In the genomic region with DNA sequence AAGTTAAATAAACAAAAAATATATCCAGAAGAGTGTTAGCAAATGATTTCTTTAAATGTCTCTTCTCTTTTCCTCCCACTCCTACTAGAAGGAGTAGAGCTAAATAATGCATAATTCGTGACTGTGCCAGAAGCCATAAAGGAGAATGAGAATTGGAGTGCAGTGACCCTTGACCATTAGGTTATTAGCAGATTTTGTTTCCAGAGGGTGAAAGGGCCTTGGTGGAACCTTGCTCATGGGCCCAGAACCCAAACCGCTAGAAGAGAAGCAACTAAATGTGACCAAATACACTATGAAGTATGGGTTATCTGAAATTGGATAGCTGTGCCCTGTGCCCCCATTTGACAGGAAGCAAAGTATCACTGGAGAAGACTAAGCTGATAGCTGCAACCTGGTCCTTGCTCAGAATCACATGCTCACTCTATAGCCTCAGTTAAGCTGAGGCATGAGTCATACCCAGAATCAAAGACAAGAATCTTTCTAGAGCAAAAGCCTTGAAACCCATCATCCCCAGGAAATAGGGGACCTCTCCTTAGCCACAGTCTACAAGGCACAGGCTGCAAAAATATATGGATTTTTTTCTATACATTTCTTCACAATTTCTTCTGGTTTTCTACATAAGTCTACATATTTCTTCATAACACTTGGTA, we compare ENCODE assay signal across 11 cellular contexts. TPM values are rescaled to one million over a fixed set of nuclear protein-coding genes. Genes with fewer than 3 reads are reported as not detected.
DNase-seq lines count a peak whose midpoint lies in the region; ATAC-seq and TF ChIP-seq lines count a peak whose summit lies in the region.
"Had no signal": no experiment of that assay in that cellular context is flagged by ENCODE, and none has a peak within 500 bp of the region (broad histone marks: within the 10 kb centered on the region; RNA-seq: fewer than 3 reads in every experiment).

No MANE protein-coding gene starts in this region.

- H3K27me3 Mint-ChIP-seq in activated CD8-positive, alpha-beta T cell treated with anti-CD3 and anti-CD28 coated beads, Interleukin-2, amount 10 ng/mL, durations not matched to agents 7 days and 5 days (ENCODE audit: low read depth) = no peaks in the 10 kb centered on the region
- H3K27me3 Mint-ChIP-seq: type B pancreatic cell had no signal

- H3K27me3 ChIP-seq in BLaER1 = no peaks in the 10 kb centered on the region
- H3K27me3 ChIP-seq in WERI-Rb-1 (ENCODE audit: insufficient read depth, low read depth, severe bottlenecking) = peaks cover 91% of the 10 kb centered on the region

- H3K9me3 ChIP-seq in BLaER1 (peaks cover 14% of the 10 kb centered on the region), WERI-Rb-1 (ENCODE audit: severe bottlenecking) (peaks cover 10% of the 10 kb centered on the region)

- H3K9me3 Mint-ChIP-seq in activated CD8-positive, alpha-beta T cell treated with anti-CD3 and anti-CD28 coated beads, Interleukin-2, amount 10 ng/mL, durations not matched to agents 7 days and 5 days (ENCODE audit: insufficient read depth) = peaks cover 17% of the 10 kb centered on the region
- H3K9me3 Mint-ChIP-seq: type B pancreatic cell had no signal

- H3K36me3 ChIP-seq in BLaER1 (peaks cover 6% of the 10 kb centered on the region; the same call in 1 of the 2 replicates), WERI-Rb-1 (no peaks in the 10 kb centered on the region)

- no peak for TF ChIP-seq CTCF in WERI-Rb-1 (IDR thresholded peaks at IDR 0.05; ENCODE audit: low read depth, low read length)

- H3K4me3 ChIP-seq in BLaER1 (no peak overlapping the region), WERI-Rb-1 (ENCODE audit: low read depth, low read length) (no peak overlapping the region)

- peak; percentile 65 for DNase-seq in activated CD8-positive, alpha-beta T cell treated with anti-CD3 and anti-CD28 coated beads, Interleukin-2, amount 10 ng/mL, durations not matched to agents 7 days and 5 days
- DNase-seq in glomerular visceral epithelial cell (ENCODE audit: extremely low spot score) (no peak), WERI-Rb-1 (no peak), NCI-H510A treated with DMSO at 0.1 percent for 48 hours (lab: John Stamatoyannopoulos, UW) (no peak)
- no peak for DNase-seq in activated CD8-positive, alpha-beta memory T cell treated with anti-CD3 and anti-CD28 coated beads, Interleukin-2, amount 50 U/mL, for 4 hours

- peak overlapping the region; percentile 75 for H3K4me2 ChIP-seq in BLaER1

- H3K9ac ChIP-seq in BLaER1 = peak overlapping the region; percentile 76

- H3K4me1 ChIP-seq in BLaER1 = peaks cover 100% of the 10 kb centered on the region

- H3K4me3 Mint-ChIP-seq in activated CD8-positive, alpha-beta T cell treated with anti-CD3 and anti-CD28 coated beads, Interleukin-2, amount 10 ng/mL, durations not matched to agents 7 days and 5 days = no peak overlapping the region
- H3K4me3 Mint-ChIP-seq: type B pancreatic cell had no signal

- H3K27ac ChIP-seq in BLaER1 (peak overlapping the region; percentile 98), WERI-Rb-1 (no peak overlapping the region)
- H3K27ac ChIP-seq: RWPE1 had no signal

- H3K4me1 Mint-ChIP-seq in activated CD8-positive, alpha-beta T cell treated with anti-CD3 and anti-CD28 coated beads, Interleukin-2, amount 10 ng/mL, durations not matched to agents 7 days and 5 days (ENCODE audit: low read depth) = peaks cover 68% of the 10 kb centered on the region

- ATAC-seq in GM18870 (IDR thresholded peaks at IDR 0.05; ENCODE audit: unreplicated experiment) (peak; percentile 61), HG02981 (IDR thresholded peaks at IDR 0.05; ENCODE audit: unreplicated experiment) (peak; percentile 57)
- ATAC-seq in activated CD8-positive, alpha-beta T cell treated with anti-CD3 and anti-CD28 coated beads, Interleukin-2, amount 10 ng/mL, durations not matched to agents 7 days and 5 days = peak; percentile 93

- peaks cover 18% of the 10 kb centered on the region for H3K36me3 Mint-ChIP-seq in activated CD8-positive, alpha-beta T cell treated with anti-CD3 and anti-CD28 coated beads, Interleukin-2, amount 10 ng/mL, durations not matched to agents 7 days and 5 days (ENCODE audit: low read depth)
- H3K36me3 Mint-ChIP-seq: type B pancreatic cell had no signal

- H4K20me1 ChIP-seq in BLaER1 = no peaks in the 10 kb centered on the region

- peak overlapping the region; percentile 65 for H3K27ac Mint-ChIP-seq in activated CD8-positive, alpha-beta T cell treated with anti-CD3 and anti-CD28 coated beads, Interleukin-2, amount 10 ng/mL, durations not matched to agents 7 days and 5 days
- H3K27ac Mint-ChIP-seq: type B pancreatic cell had no signal

- POLR2A ChIA-PET in activated CD8-positive, alpha-beta T cell treated with anti-CD3 and anti-CD28 coated beads, Interleukin-2, amount 10 ng/mL, durations not matched to agents 7 days and 5 days (lab: Charles Lee) = interaction anchor here (0.6 to 1.5 kb wide), 5 partner anchors 22 to 96 kb away, joined by 3 to 8 read pairs (median 4); a partner anchor contains a TSS

- CTCF ChIA-PET in activated CD8-positive, alpha-beta T cell treated with anti-CD3 and anti-CD28 coated beads, Interleukin-2, amount 10 ng/mL, durations not matched to agents 7 days and 5 days (lab: Charles Lee) = interaction anchor here (0.7 to 2.5 kb wide), 10 partner anchors 23 to 284 kb away, joined by 3 to 12 read pairs (median 4); a partner anchor contains a TSS

RNA-seq across cellular contexts. Expression of a gene that starts 36.3 kb away (rescaled TPM):
- total RNA-seq in activated CD8-positive, alpha-beta T cell treated with anti-CD3 and anti-CD28 coated beads, Interleukin-2, amount 10 ng/mL, durations not matched to agents 7 days and 5 days = not detected
- total RNA-seq: astrocyte had no signal

RNA-seq across cellular contexts. Expression of a gene that starts 45.5 kb away (rescaled TPM):
- 10 to 100 TPM; 45.4 to 48.4 TPM for total RNA-seq in activated CD8-positive, alpha-beta T cell treated with anti-CD3 and anti-CD28 coated beads, Interleukin-2, amount 10 ng/mL, durations not matched to agents 7 days and 5 days
